11 cellular contexts compared by ENCODE assay signal in the genomic region with DNA sequence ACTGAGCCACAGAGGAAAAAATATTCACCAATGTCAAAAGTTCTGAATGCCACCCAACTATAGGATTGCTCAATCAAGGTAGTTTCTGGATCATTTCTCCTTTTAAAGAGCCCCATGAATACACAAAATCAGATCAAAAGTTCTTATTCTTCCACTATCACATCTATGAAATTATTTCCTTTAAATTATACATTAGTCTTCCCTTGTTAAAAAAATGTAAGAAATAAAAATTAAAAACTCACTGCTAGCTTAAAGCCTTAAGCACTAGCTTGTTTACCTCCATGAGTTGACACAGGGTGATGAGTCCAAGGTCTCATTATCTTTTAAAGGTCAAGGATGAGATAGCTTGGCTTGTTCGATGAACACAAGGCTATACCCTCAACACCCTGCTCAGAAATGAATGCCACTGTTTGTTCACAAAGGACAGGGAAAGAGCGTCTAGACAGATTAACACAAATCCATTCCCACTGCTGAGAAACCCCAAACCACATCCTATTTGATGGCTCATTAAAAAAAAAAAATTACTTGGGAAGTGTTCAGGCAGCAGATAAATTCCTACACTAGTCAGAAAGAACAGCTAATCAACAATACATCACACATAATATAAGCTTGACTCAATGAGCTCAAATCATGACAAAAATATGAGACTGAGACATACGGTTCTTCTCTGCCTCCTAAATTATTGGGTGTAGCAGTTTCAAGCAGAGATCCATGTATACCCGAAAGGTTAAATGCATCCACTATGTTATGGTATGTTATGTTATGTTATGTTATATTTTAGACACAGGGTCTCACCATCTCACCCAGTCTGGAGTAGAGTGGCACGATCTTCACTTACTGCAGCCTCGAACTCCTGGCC.
DNase-seq lines count a peak whose midpoint lies in the region; ATAC-seq, FAIRE-seq and TF ChIP-seq lines count a peak whose summit lies in the region.
"Had no signal": no experiment of that assay in that cellular context is flagged by ENCODE, and none has a peak within 500 bp of the region (broad histone marks: within the 10 kb centered on the region; RNA-seq: fewer than 3 reads in every experiment).

No MANE protein-coding gene starts in this region.

- H3K9ac ChIP-seq in smooth muscle cell (ENCODE audit: low read depth) = peak overlapping the region; percentile 82

- ATAC-seq in T-helper 17 cell = no peak
- ATAC-seq in HG03139 (IDR thresholded peaks at IDR 0.05; ENCODE audit: unreplicated experiment) = no peak
- ATAC-seq: stimulated activated memory B cell treated with anti-CD40 and anti-IgM and Interleukin-4, amounts not matched to agents 10 μg/mL and 1 μg/mL and 100 μg/mL, for 72 hours had no signal

- H3K4me1 ChIP-seq in smooth muscle cell (ENCODE audit: low read depth) = peaks cover 23% of the 10 kb centered on the region
- peaks cover 0 to 2% of the 10 kb centered on the region in 2 donors for H3K4me1 ChIP-seq in small intestine (ENCODE audit: control insufficient read depth in 2 of 2, insufficient read depth in 1 of 2, low read depth in 1 of 2, low read length in 1 of 2)

- peak overlapping the region; percentile 49 for H3K27ac Mint-ChIP-seq in T-helper 17 cell
- H3K27ac Mint-ChIP-seq: mesothelial cell of epicardium; stimulated activated memory B cell treated with anti-CD40 and anti-IgM and Interleukin-4, amounts not matched to agents 10 μg/mL and 1 μg/mL and 100 μg/mL, for 72 hours had no signal

- peak overlapping the region; percentile 97 for H3K27ac ChIP-seq in smooth muscle cell (ENCODE audit: low read depth)
- no peak overlapping the region for H3K27ac ChIP-seq in small intestine (ENCODE audit: low read depth in 1 of 2, low read length in 1 of 2)
- H3K27ac ChIP-seq: cardiac muscle cell had no signal

- no peaks in the 10 kb centered on the region for H3K27me3 Mint-ChIP-seq in T-helper 17 cell
- H3K27me3 Mint-ChIP-seq: stimulated activated memory B cell treated with anti-CD40 and anti-IgM and Interleukin-4, amounts not matched to agents 10 μg/mL and 1 μg/mL and 100 μg/mL, for 72 hours had no signal

- H3K4me2 ChIP-seq in smooth muscle cell = peak overlapping the region; percentile 60

- 45% methylated on average over 6 of the region's 6 CpGs for WGBS in smooth muscle cell (ENCODE audit: low lambda C conversion rate)
- WGBS in small intestine, 3 donors = 80 to 85% (median 83%) methylated on average over 6 of the region's 6 CpGs

- no peaks in the 10 kb centered on the region for H4K20me1 ChIP-seq in smooth muscle cell (ENCODE audit: low read depth)

- no peaks in the 10 kb centered on the region for H3K36me3 Mint-ChIP-seq in T-helper 17 cell (ENCODE audit: low read depth)

- in situ Hi-C loops in GM13977 (cut with MboI; ENCODE audit: low pct_unique_long_range_greater_than_20kb, low sequenced_read_pairs, unreplicated experiment) = no loop called here

- peak; percentile 83 for FAIRE-seq in H54 (lab: Jason Lieb, UNC)
- FAIRE-seq in small intestine (lab: Jason Lieb, UNC) = no peak

- H3K4me3 ChIP-seq in fibroblast of villous mesenchyme (ENCODE audit: low read depth, low read length) = no peak overlapping the region
- H3K4me3 ChIP-seq in smooth muscle cell = no peak overlapping the region
- H3K4me3 ChIP-seq in small intestine (ENCODE audit: low read depth in 1 of 2, low read length in 2 of 2) = no peak overlapping the region
- H3K4me3 ChIP-seq: cardiac muscle cell had no signal

- H2AFZ ChIP-seq in smooth muscle cell (ENCODE audit: low read depth) = no peak overlapping the region

- peaks cover 2% of the 10 kb centered on the region for H3K79me2 ChIP-seq in smooth muscle cell (ENCODE audit: low read depth)

- DNase-seq in H54 (ENCODE audit: insufficient read length, low spot score) (peak; percentile 26), T-helper 17 cell (no peak), fibroblast of villous mesenchyme (ENCODE audit: low read depth) (peak; percentile 83), smooth muscle cell (lab: John Stamatoyannopoulos, UW; ENCODE audit: unreplicated experiment) (no peak), small intestine (no peak), GM13977 (ENCODE audit: low spot score) (no peak)
- DNase-seq: NCI-H1105 treated with DMSO at 0.1 percent for 48 hours had no signal

- TF ChIP-seq POLR2A in H54 (IDR thresholded peaks at IDR 0.05; ENCODE audit: low read depth, low read length) = no peak

- no peak for TF ChIP-seq CTCF in fibroblast of villous mesenchyme (IDR thresholded peaks at IDR 0.05; ENCODE audit: insufficient read depth, low read depth, low read length)
- TF ChIP-seq CTCF in smooth muscle cell (IDR thresholded peaks at IDR 0.05; ENCODE audit: borderline replicate concordance, insufficient read depth, poor library complexity, severe bottlenecking) = no peak
- TF ChIP-seq CTCF in GM13977 (IDR thresholded peaks at IDR 0.05; ENCODE audit: extremely low read depth, insufficient read depth, missing control alignments) = no peak

- H3K27me3 ChIP-seq in smooth muscle cell (ENCODE audit: low read depth) (no peaks in the 10 kb centered on the region), small intestine (ENCODE audit: control insufficient read depth in 2 of 2, insufficient read depth in 2 of 2, low read length in 2 of 2) (no peaks in the 10 kb centered on the region)
- H3K27me3 ChIP-seq: cardiac muscle cell had no signal

- H3K4me3 Mint-ChIP-seq in T-helper 17 cell = no peak overlapping the region
- H3K4me3 Mint-ChIP-seq: mesothelial cell of epicardium; stimulated activated memory B cell treated with anti-CD40 and anti-IgM and Interleukin-4, amounts not matched to agents 10 μg/mL and 1 μg/mL and 100 μg/mL, for 72 hours had no signal

- H3K36me3 ChIP-seq in smooth muscle cell (ENCODE audit: low read depth) = no peaks in the 10 kb centered on the region
- H3K36me3 ChIP-seq in small intestine (ENCODE audit: control insufficient read depth in 2 of 2, insufficient read depth in 2 of 2, low read length in 2 of 2) = no peaks in the 10 kb centered on the region
- H3K36me3 ChIP-seq: cardiac muscle cell had no signal

- peaks cover 21% of the 10 kb centered on the region for H3F3A ChIP-seq in smooth muscle cell (ENCODE audit: low read depth)

- peaks cover 6% of the 10 kb centered on the region for H3K4me1 Mint-ChIP-seq in T-helper 17 cell

- H3K9me3 ChIP-seq in T-helper 17 cell (ENCODE audit: control insufficient read depth, low read length, poor library complexity, severe bottlenecking) (no peaks in the 10 kb centered on the region), smooth muscle cell (replicated peaks; ENCODE audit: low read depth) (no peaks in the 10 kb centered on the region), small intestine (ENCODE audit: control insufficient read depth, low read depth) (no peaks in the 10 kb centered on the region)

Comparison
In these comparisons a context has a peak if more than half of its experiments do, and no peak if none do; other contexts are left out.
1. DNase-seq: peak in H54 (single experiment) and fibroblast of villous mesenchyme (single experiment); none in T-helper 17 cell (0 of 3), smooth muscle cell (single experiment), small intestine (single experiment) and GM13977 (single experiment).